1 cellular context compared by ENCODE assay signal in genomic region chr5:9157020-9157419, GRCh38.
TF ChIP-seq lines count a peak whose summit lies in the region.

No MANE protein-coding gene starts in this region.

TF ChIP-seq in SK-N-SH, 30 proteins besides CTCF, POLR2A, EP300 and RAD21 (continued from another document):
- TF ChIP-seq PBX3 (IDR thresholded peaks at IDR 0.05) (no peak), USF2 (IDR thresholded peaks at IDR 0.05; ENCODE audit: borderline replicate concordance, low read depth, low read length) (no peak), SMC3 (IDR thresholded peaks at IDR 0.05; ENCODE audit: low read depth, low read length) (no peak), EZH2phosphoT487 (IDR thresholded peaks at IDR 0.05; ENCODE audit: borderline replicate concordance, low read depth) (no peak)
- TF ChIP-seq, protein P1, sequence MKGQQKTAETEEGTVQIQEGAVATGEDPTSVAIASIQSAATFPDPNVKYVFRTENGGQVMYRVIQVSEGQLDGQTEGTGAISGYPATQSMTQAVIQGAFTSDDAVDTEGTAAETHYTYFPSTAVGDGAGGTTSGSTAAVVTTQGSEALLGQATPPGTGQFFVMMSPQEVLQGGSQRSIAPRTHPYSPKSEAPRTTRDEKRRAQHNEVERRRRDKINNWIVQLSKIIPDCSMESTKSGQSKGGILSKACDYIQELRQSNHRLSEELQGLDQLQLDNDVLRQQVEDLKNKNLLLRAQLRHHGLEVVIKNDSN (IDR thresholded peaks at IDR 0.05; ENCODE audit: borderline replicate concordance, low read depth): no peak
